In the genomic region with DNA sequence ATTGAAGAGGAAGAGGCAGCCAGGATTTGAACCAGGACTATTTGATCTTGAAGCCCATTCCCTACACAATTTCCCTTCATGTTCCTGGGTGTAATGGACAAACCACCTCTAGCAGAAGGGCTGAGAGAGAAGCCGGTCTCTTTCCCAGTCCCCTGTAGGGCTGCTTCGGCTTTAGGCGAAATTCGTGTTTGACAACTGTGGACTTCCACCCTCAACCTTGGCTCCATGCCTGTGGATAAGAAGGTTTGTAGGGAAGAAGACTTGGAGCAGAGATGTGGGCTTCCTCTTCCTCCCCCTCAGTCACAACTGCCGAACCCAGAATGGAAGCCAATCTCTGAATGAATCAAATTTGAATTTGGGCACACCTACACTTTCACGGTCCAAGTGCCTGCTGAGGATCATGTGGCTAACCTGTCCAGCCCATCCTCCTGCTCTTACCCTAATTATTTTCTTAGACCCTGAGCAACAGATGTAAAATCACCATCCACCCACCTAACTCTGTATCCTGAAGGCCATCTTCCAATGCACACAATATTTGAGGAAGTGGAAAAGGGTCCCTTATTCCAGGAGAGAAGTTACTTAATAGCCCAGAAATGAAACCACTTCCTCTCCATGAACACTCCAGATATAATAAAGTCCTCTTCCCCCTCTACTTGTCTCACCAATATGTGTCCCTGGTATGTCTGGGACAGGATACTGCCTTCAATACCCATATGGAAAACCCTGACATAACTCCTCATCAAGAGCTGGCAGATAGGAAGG, we compare ENCODE assay signal across 2 cellular contexts.
TF ChIP-seq lines count a peak whose summit lies in the region.

No MANE protein-coding gene starts in this region.

TF ChIP-seq in GM12878, 131 proteins besides CTCF, POLR2A, EP300 and RAD21:
- TF ChIP-seq FOXK2 (IDR thresholded peaks at IDR 0.05): no peak
- no peak for TF ChIP-seq ZBED1 (IDR thresholded peaks at IDR 0.05; ENCODE audit: borderline replicate concordance)
- TF ChIP-seq, protein P1, sequence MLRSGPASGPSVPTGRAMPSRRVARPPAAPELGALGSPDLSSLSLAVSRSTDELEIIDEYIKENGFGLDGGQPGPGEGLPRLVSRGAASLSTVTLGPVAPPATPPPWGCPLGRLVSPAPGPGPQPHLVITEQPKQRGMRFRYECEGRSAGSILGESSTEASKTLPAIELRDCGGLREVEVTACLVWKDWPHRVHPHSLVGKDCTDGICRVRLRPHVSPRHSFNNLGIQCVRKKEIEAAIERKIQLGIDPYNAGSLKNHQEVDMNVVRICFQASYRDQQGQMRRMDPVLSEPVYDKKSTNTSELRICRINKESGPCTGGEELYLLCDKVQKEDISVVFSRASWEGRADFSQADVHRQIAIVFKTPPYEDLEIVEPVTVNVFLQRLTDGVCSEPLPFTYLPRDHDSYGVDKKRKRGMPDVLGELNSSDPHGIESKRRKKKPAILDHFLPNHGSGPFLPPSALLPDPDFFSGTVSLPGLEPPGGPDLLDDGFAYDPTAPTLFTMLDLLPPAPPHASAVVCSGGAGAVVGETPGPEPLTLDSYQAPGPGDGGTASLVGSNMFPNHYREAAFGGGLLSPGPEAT (IDR thresholded peaks at IDR 0.05; ENCODE audit: low read depth): no peak
- peak; percentile 35; the same call in 1 of the 2 replicates for TF ChIP-seq SPI1 (IDR thresholded peaks at IDR 0.05; ENCODE audit: borderline replicate concordance, insufficient read depth, low read depth, low read length)

TF ChIP-seq in HEK293T, 16 proteins besides CTCF, POLR2A, EP300 and RAD21:
- TF ChIP-seq BHLHE40 (IDR thresholded peaks at IDR 0.05; ENCODE audit: borderline replicate concordance): no peak
